In genomic region chr14:67332468-67332867, GRCh38 we compare ENCODE assay signal across 14 cellular contexts.
"Had no signal": no experiment of that assay in that cellular context is flagged by ENCODE, and none has a peak within 500 bp of the region (broad histone marks: within the 10 kb centered on the region; RNA-seq: fewer than 3 reads in every experiment).

No MANE protein-coding gene starts in this region.

- DNase-seq: activated naive CD4-positive, alpha-beta T cell; activated naive CD8-positive, alpha-beta T cell treated with anti-CD3 and anti-CD28 coated beads, Interleukin-2, amount 50 U/mL, for 24 hours; colonic mucosa; hypothalamus; kidney glomerular epithelial cell; left ventricle myocardium superior; right cardiac atrium; stimulated activated CD4-positive, alpha-beta T cell treated with anti-CD3 and anti-CD28 coated beads, Interleukin-4, amount 100 ng/mL, for 4 hours; stimulated activated CD8-positive, alpha-beta memory T cell treated with anti-CD3 and anti-CD28 coated beads, Interleukin-4, amount 100 ng/mL, for 48 hours; stimulated activated naive CD4-positive, alpha-beta T cell treated with Interleukin-2 at 50 U/mL for 16 hours; substantia nigra; T-helper 9 cell; uterus had no signal

- H3K4me1 Mint-ChIP-seq: activated naive CD8-positive, alpha-beta T cell treated with anti-CD3 and anti-CD28 coated beads, Interleukin-2, amount 50 U/mL, for 24 hours had no signal

- H3K9me3 Mint-ChIP-seq: activated naive CD8-positive, alpha-beta T cell treated with anti-CD3 and anti-CD28 coated beads, Interleukin-2, amount 50 U/mL, for 24 hours; natural killer cell treated with Interleukin-12 subunit alpha and Interleukin-12 subunit beta and Interleukin-15 and Interleukin-18, amount 100 ng/mL, for 72 hours had no signal

- H3K4me3 Mint-ChIP-seq: activated naive CD8-positive, alpha-beta T cell treated with anti-CD3 and anti-CD28 coated beads, Interleukin-2, amount 50 U/mL, for 24 hours; natural killer cell treated with Interleukin-12 subunit alpha and Interleukin-12 subunit beta and Interleukin-15 and Interleukin-18, amount 100 ng/mL, for 72 hours had no signal

- ATAC-seq: activated naive CD8-positive, alpha-beta T cell treated with anti-CD3 and anti-CD28 coated beads, Interleukin-2, amount 50 U/mL, for 24 hours; left ventricle myocardium superior; natural killer cell treated with Interleukin-12 subunit alpha and Interleukin-12 subunit beta and Interleukin-15 and Interleukin-18, amount 100 ng/mL, for 72 hours; right cardiac atrium had no signal

- H3K27ac Mint-ChIP-seq: activated naive CD8-positive, alpha-beta T cell treated with anti-CD3 and anti-CD28 coated beads, Interleukin-2, amount 50 U/mL, for 24 hours; natural killer cell treated with Interleukin-12 subunit alpha and Interleukin-12 subunit beta and Interleukin-15 and Interleukin-18, amount 100 ng/mL, for 72 hours had no signal

- H3K27me3 Mint-ChIP-seq: activated naive CD8-positive, alpha-beta T cell treated with anti-CD3 and anti-CD28 coated beads, Interleukin-2, amount 50 U/mL, for 24 hours; natural killer cell treated with Interleukin-12 subunit alpha and Interleukin-12 subunit beta and Interleukin-15 and Interleukin-18, amount 100 ng/mL, for 72 hours had no signal
